In the genomic region with DNA sequence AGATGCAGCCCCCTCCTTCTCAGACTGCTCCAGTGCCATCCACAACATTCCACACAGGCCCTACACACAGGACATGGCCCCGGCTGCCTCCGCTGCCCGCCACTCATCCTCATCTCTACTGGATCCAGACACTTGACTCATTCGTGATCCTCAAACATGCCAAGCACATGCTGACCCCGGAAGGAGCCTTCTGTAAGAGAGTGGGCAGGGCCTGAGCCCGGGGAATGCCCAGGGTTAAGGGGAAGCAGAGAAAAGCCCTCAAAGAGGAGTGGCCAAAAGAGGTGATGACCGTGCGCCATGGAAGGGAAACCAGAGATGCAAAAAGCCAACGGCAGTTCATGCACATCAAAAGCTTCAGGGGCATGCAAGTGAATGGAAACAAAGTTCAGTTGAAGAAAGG, we compare ENCODE assay signal across 9 cellular contexts. TPM values are rescaled to one million over a fixed set of nuclear protein-coding genes. Genes with fewer than 3 reads are reported as not detected.
DNase-seq lines count a peak whose midpoint lies in the region; ATAC-seq and TF ChIP-seq lines count a peak whose summit lies in the region.
"Had no signal": no experiment of that assay in that cellular context is flagged by ENCODE, and none has a peak within 500 bp of the region (broad histone marks: within the 10 kb centered on the region; RNA-seq: fewer than 3 reads in every experiment).

No MANE protein-coding gene starts in this region.

- CTCF ChIA-PET in CD8-positive, alpha-beta T cell (lab: Charles Lee) = interaction anchor here (0.7 kb wide), 1 partner anchor 135 kb away, joined by 3 read pairs; no protein-coding TSS in a partner anchor

- peak overlapping the region; percentile 69 for H3K4me3 Mint-ChIP-seq in CD8-positive, alpha-beta T cell

- H3K4me1 Mint-ChIP-seq in CD8-positive, alpha-beta T cell (ENCODE audit: low read depth) = peaks cover 70% of the 10 kb centered on the region

- H3K27ac ChIP-seq in CD8-positive, alpha-beta T cell (ENCODE audit: low read depth, low read length) = peak overlapping the region; percentile 48
- peak overlapping the region; percentile 44 for H3K27ac ChIP-seq in OCI-LY3 (ENCODE audit: low read length)
- H3K27ac ChIP-seq: VCaP had no signal

- no peak overlapping the region for H3K4me3 ChIP-seq in CD8-positive, alpha-beta T cell (ENCODE audit: low read depth, low read length)
- H3K4me3 ChIP-seq in OCI-LY3 (ENCODE audit: low read length) = peak overlapping the region; percentile 1; the same call in 1 of the 2 replicates

- POLR2A ChIA-PET in CD8-positive, alpha-beta T cell (lab: Charles Lee) = interaction anchor here (0.6 to 3.1 kb wide), 2 partner anchors 14 to 1376 kb away, joined by 3 to 12 read pairs; no protein-coding TSS in a partner anchor

- H3K79me2 ChIP-seq in OCI-LY3 (ENCODE audit: low read length) = peaks cover 99% of the 10 kb centered on the region

- H3K36me3 ChIP-seq in CD8-positive, alpha-beta T cell (ENCODE audit: insufficient read depth, low read length) = no peaks in the 10 kb centered on the region
- peaks cover 87% of the 10 kb centered on the region for H3K36me3 ChIP-seq in OCI-LY3 (replicated peaks; ENCODE audit: low read depth, low read length)

- H3K9me3 ChIP-seq in CD8-positive, alpha-beta T cell (ENCODE audit: low read length) = no peaks in the 10 kb centered on the region
- no peaks in the 10 kb centered on the region for H3K9me3 ChIP-seq in OCI-LY3 (ENCODE audit: insufficient read depth, low read length)

- H3K27ac Mint-ChIP-seq in CD8-positive, alpha-beta T cell = peak overlapping the region; percentile 93

- peaks cover 62% of the 10 kb centered on the region for H3K36me3 Mint-ChIP-seq in CD8-positive, alpha-beta T cell

- no peaks in the 10 kb centered on the region for H3K27me3 ChIP-seq in CD8-positive, alpha-beta T cell (ENCODE audit: insufficient read depth, low read length)
- H3K27me3 ChIP-seq in OCI-LY3 (ENCODE audit: low read depth, low read length) = no peaks in the 10 kb centered on the region

- no peaks in the 10 kb centered on the region for H3K9me3 Mint-ChIP-seq in CD8-positive, alpha-beta T cell

- intact Hi-C loops in CD8-positive, alpha-beta T cell (cut with DNase I, micrococcal nuclease) = loop anchor here (5.0 kb wide), 1 partner anchor 180 kb away; no protein-coding TSS in a partner anchor

- H3K4me1 ChIP-seq in CD8-positive, alpha-beta T cell (ENCODE audit: insufficient read depth, low read length) = peaks cover 42% of the 10 kb centered on the region
- peaks cover 42% of the 10 kb centered on the region for H3K4me1 ChIP-seq in OCI-LY3 (ENCODE audit: low read length)

- H2AFZ ChIP-seq in OCI-LY3 (ENCODE audit: low read depth, low read length) = no peak overlapping the region

- peaks cover 97% of the 10 kb centered on the region for H4K20me1 ChIP-seq in OCI-LY3 (ENCODE audit: insufficient read depth, low read length)

- no peak for TF ChIP-seq CTCF in CD8-positive, alpha-beta T cell (IDR thresholded peaks at IDR 0.05)
- TF ChIP-seq CTCF in OCI-LY3 (IDR thresholded peaks at IDR 0.05; ENCODE audit: low read depth, low read length) = no peak

- peak in 3 of 7 experiments; percentile 20 to 78 (median 58) for DNase-seq in CD8-positive, alpha-beta T cell
- DNase-seq in germinal center (ENCODE audit: low spot score) (peak; percentile 55), C1 segment of cervical spinal cord (lab: John Stamatoyannopoulos, UW) (no peak), DMS153 treated with DMSO at 0.1 percent for 48 hours (lab: John Stamatoyannopoulos, UW; ENCODE audit: unreplicated experiment) (no peak), NCI-H748 treated with DMSO at 0.1 percent for 48 hours (lab: John Stamatoyannopoulos, UW) (no peak), HT-29 (ENCODE audit: low spot score) (no peak)

- no peak overlapping the region for H3K9ac ChIP-seq in OCI-LY3 (ENCODE audit: low read length)

- peak; percentile 66 for ATAC-seq in CD8-positive, alpha-beta T cell
- ATAC-seq in GM21423 (IDR thresholded peaks at IDR 0.05; ENCODE audit: unreplicated experiment) = peak; percentile 81

- H3K4me2 ChIP-seq in OCI-LY3 (ENCODE audit: low read length) = peak overlapping the region; percentile 59

- H3K27me3 Mint-ChIP-seq in CD8-positive, alpha-beta T cell (ENCODE audit: low read depth) = no peaks in the 10 kb centered on the region

RNA-seq across cellular contexts. Expression of a gene that starts 46.1 kb away (rescaled TPM):
- total RNA-seq in CD8-positive, alpha-beta T cell = 10 to 100 TPM; 72.9 to 75.2 TPM
- not detected in 2 replicates for total RNA-seq in HT-29 (2014; rRNA removed; shearing (Covaris generic))

Comparison
In these comparisons a context has a peak if more than half of its experiments do, and no peak if none do; other contexts are left out.
1. RNA of a gene that starts 46.1 kb away (total RNA-seq): 72.9 to 75.2 TPM in CD8-positive, alpha-beta T cell; not detected in HT-29; every median in the first group is over 10 times any median in the second.